In the genomic region with DNA sequence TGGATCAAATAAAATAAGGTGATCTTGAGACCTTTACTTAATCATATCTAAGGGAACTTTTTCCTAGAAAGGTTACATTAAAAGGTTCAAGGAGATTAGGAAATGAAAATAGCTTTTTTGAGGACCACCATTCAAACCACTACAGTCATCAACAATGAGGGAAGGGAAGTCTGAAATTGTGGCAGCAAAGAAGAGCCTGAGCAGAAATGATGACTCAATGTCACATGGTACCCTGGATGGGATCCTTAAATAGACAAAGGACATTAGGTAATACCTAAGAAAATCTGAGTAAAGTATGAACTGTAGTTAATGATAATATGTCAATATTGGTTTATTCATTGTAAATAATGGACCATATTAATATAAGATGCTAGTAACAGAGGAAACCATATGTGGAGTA, we compare ENCODE assay signal across 1 cellular context.
TF ChIP-seq lines count a peak whose summit lies in the region.

No MANE protein-coding gene starts in this region.

TF ChIP-seq in HepG2, 621 proteins besides CTCF, POLR2A, EP300 and RAD21 (continued from another document):
- TF ChIP-seq SNAPC4 (CRISPR knock-in tag; IDR thresholded peaks at IDR 0.05) (no peak), SSRP1 (CRISPR knock-in tag; IDR thresholded peaks at IDR 0.05) (no peak), ZNF512B (CRISPR knock-in tag; IDR thresholded peaks at IDR 0.05; ENCODE audit: borderline replicate concordance) (no peak), ZNF30 (CRISPR knock-in tag; IDR thresholded peaks at IDR 0.05) (no peak), TP53 (CRISPR knock-in tag; conservative IDR thresholded peaks at IDR 0.05) (no peak), ZBTB37 (CRISPR knock-in tag; IDR thresholded peaks at IDR 0.05) (no peak), POGK (CRISPR knock-in tag; conservative IDR thresholded peaks at IDR 0.05) (no peak), ZNF512 (CRISPR knock-in tag; IDR thresholded peaks at IDR 0.05) (no peak), ZNF10 (CRISPR knock-in tag; IDR thresholded peaks at IDR 0.05; ENCODE audit: borderline replicate concordance, low read depth) (no peak), RXRB (CRISPR knock-in tag; IDR thresholded peaks at IDR 0.05; ENCODE audit: borderline replicate concordance) (no peak), NFE2L2 (IDR thresholded peaks at IDR 0.05; ENCODE audit: low read length) (no peak), HES4 (CRISPR knock-in tag; IDR thresholded peaks at IDR 0.05; ENCODE audit: borderline replicate concordance) (no peak), KAT8 (CRISPR knock-in tag; IDR thresholded peaks at IDR 0.05) (no peak), ZNF136 (CRISPR knock-in tag; IDR thresholded peaks at IDR 0.05; ENCODE audit: low read depth) (no peak), CREM (IDR thresholded peaks at IDR 0.05) (no peak), CREM (CRISPR knock-in tag; IDR thresholded peaks at IDR 0.05) (no peak)
